15 cellular contexts compared by ENCODE assay signal in the genomic region with DNA sequence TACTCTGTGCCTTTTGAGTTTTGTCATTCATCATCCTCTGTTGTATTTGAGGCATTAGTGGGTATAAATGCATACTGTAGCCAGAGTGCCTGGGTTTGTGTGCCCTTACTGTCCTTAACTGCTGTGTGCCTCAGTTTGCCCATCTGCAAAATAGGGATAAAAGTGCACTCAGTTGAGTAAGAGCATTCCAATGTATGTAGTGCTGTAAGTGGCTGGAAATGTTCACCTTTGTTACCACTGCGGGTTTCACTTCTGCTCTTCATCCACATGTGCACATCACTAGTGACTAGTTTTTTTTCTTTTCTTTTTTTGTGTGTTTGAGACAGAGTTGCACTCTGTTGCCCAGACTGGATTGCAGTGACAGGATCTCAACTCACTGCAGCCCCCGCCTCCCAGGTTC. TPM values are rescaled to one million over a fixed set of nuclear protein-coding genes. Genes with fewer than 3 reads are reported as not detected.
A peak's percentile ranks its signal among the peaks of the same experiment; 100 is the strongest.
DNase-seq lines count a peak whose midpoint lies in the region; ATAC-seq and TF ChIP-seq lines count a peak whose summit lies in the region.
"Had no signal": no experiment of that assay in that cellular context is flagged by ENCODE, and none has a peak within 500 bp of the region (broad histone marks: within the 10 kb centered on the region; RNA-seq: fewer than 3 reads in every experiment).

No MANE protein-coding gene starts in this region.

- intact Hi-C loops in mucosa of descending colon (cut with DNase I, micrococcal nuclease), result no loop called here

- peaks cover 12% of the 10 kb centered on the region for H3K4me1 Mint-ChIP-seq in activated T-cell treated with anti-CD3 and anti-CD28 coated beads, Interleukin-2, amount 50 U/mL, for 24 hours (ENCODE audit: low read depth)
- H3K4me1 Mint-ChIP-seq in activated T-cell treated with anti-CD3 and anti-CD28 coated beads, Interleukin-2, amount 50 U/mL, for 72 hours (ENCODE audit: low read depth), result peaks cover 24% of the 10 kb centered on the region
- H3K4me1 Mint-ChIP-seq in stimulated activated memory B cell treated with anti-CD40 and anti-IgM and Interleukin-4, amounts not matched to agents 10 μg/mL and 1 μg/mL and 100 μg/mL, for 72 hours, result peaks cover 18% of the 10 kb centered on the region
- H3K4me1 Mint-ChIP-seq: H9 had no signal

- H3K36me3 ChIP-seq in mucosa of descending colon (ENCODE audit: low read depth), result peaks cover 6% of the 10 kb centered on the region

- no peak for TF ChIP-seq CTCF in mucosa of descending colon (IDR thresholded peaks at IDR 0.05)

- no peaks in the 10 kb centered on the region for H3K27me3 Mint-ChIP-seq in activated T-cell treated with anti-CD3 and anti-CD28 coated beads, Interleukin-2, amount 50 U/mL, for 24 hours
- no peaks in the 10 kb centered on the region for H3K27me3 Mint-ChIP-seq in activated T-cell treated with anti-CD3 and anti-CD28 coated beads, Interleukin-2, amount 50 U/mL, for 72 hours (ENCODE audit: low read depth)
- no peaks in the 10 kb centered on the region for H3K27me3 Mint-ChIP-seq in stimulated activated memory B cell treated with anti-CD40 and anti-IgM and Interleukin-4, amounts not matched to agents 10 μg/mL and 1 μg/mL and 100 μg/mL, for 72 hours

- ATAC-seq in activated T-cell treated with anti-CD3 and anti-CD28 coated beads, Interleukin-2, amount 50 U/mL, for 72 hours (replicated peaks in 1 of 2), result no peak
- ATAC-seq in GM21825 (IDR thresholded peaks at IDR 0.05; ENCODE audit: unreplicated experiment) (peak; percentile 76), HG03439 (IDR thresholded peaks at IDR 0.05; ENCODE audit: unreplicated experiment) (peak; percentile 67), mucosa of descending colon (no peak)
- peak; percentile 77 for ATAC-seq in stimulated activated memory B cell treated with anti-CD40 and anti-IgM and Interleukin-4, amounts not matched to agents 10 μg/mL and 1 μg/mL and 100 μg/mL, for 72 hours
- ATAC-seq: A549 had no signal

- H3K4me1 ChIP-seq in mucosa of descending colon (ENCODE audit: low read depth), result no peaks in the 10 kb centered on the region
- H3K4me1 ChIP-seq: A549, vagina had no signal

- H3K4me3 ChIP-seq in mucosa of descending colon, result no peak overlapping the region
- H3K4me3 ChIP-seq: A549, vagina had no signal

- no peaks in the 10 kb centered on the region for H3K9me3 Mint-ChIP-seq in activated T-cell treated with anti-CD3 and anti-CD28 coated beads, Interleukin-2, amount 50 U/mL, for 24 hours
- H3K9me3 Mint-ChIP-seq in activated T-cell treated with anti-CD3 and anti-CD28 coated beads, Interleukin-2, amount 50 U/mL, for 72 hours, result no peaks in the 10 kb centered on the region
- no peaks in the 10 kb centered on the region for H3K9me3 Mint-ChIP-seq in stimulated activated memory B cell treated with anti-CD40 and anti-IgM and Interleukin-4, amounts not matched to agents 10 μg/mL and 1 μg/mL and 100 μg/mL, for 72 hours
- H3K9me3 Mint-ChIP-seq: H9 had no signal

- DNase-seq in activated T-cell treated with anti-CD3 and anti-CD28 coated beads, Interleukin-2, amount 50 U/mL, for 24 hours, result no peak
- DNase-seq in activated T-cell treated with anti-CD3 and anti-CD28 coated beads, Interleukin-2, amount 50 U/mL, for 72 hours, result no peak
- no peak for DNase-seq in stimulated activated CD4-positive, alpha-beta T cell treated with anti-CD3 and anti-CD28 coated beads, Interleukin-15, amount 100 ng/mL, for 24 hours
- DNase-seq in NCI-H748 treated with DMSO at 0.1 percent for 48 hours (lab: John Stamatoyannopoulos, UW), result no peak
- DNase-seq in mucosa of descending colon, result no peak
- DNase-seq: H9, mesenchymal stem cell, NCI-H446 treated with DMSO at 0.1 percent for 48 hours, occipital lobe, SHP77 treated with DMSO at 0.1 percent for 48 hours had no signal

- H3K36me3 Mint-ChIP-seq in activated T-cell treated with anti-CD3 and anti-CD28 coated beads, Interleukin-2, amount 50 U/mL, for 24 hours (ENCODE audit: low read depth), result peaks cover 96% of the 10 kb centered on the region
- peaks cover 6 to 16% of the 10 kb centered on the region in 2 donors for H3K36me3 Mint-ChIP-seq in activated T-cell treated with anti-CD3 and anti-CD28 coated beads, Interleukin-2, amount 50 U/mL, for 72 hours (ENCODE audit: insufficient read depth in 2 of 2)
- H3K36me3 Mint-ChIP-seq in stimulated activated memory B cell treated with anti-CD40 and anti-IgM and Interleukin-4, amounts not matched to agents 10 μg/mL and 1 μg/mL and 100 μg/mL, for 72 hours, result peaks cover 45% of the 10 kb centered on the region

- H3K27ac Mint-ChIP-seq in activated T-cell treated with anti-CD3 and anti-CD28 coated beads, Interleukin-2, amount 50 U/mL, for 24 hours, result peak overlapping the region; percentile 61
- H3K27ac Mint-ChIP-seq in activated T-cell treated with anti-CD3 and anti-CD28 coated beads, Interleukin-2, amount 50 U/mL, for 72 hours, result no peak overlapping the region
- H3K27ac Mint-ChIP-seq in stimulated activated memory B cell treated with anti-CD40 and anti-IgM and Interleukin-4, amounts not matched to agents 10 μg/mL and 1 μg/mL and 100 μg/mL, for 72 hours, result peak overlapping the region; percentile 55
- H3K27ac Mint-ChIP-seq: H9 had no signal

- no peaks in the 10 kb centered on the region for H3K9me3 ChIP-seq in mucosa of descending colon
- H3K9me3 ChIP-seq: A549, vagina had no signal

- H3K4me3 Mint-ChIP-seq in activated T-cell treated with anti-CD3 and anti-CD28 coated beads, Interleukin-2, amount 50 U/mL, for 24 hours, result no peak overlapping the region
- no peak overlapping the region for H3K4me3 Mint-ChIP-seq in activated T-cell treated with anti-CD3 and anti-CD28 coated beads, Interleukin-2, amount 50 U/mL, for 72 hours
- no peak overlapping the region for H3K4me3 Mint-ChIP-seq in stimulated activated memory B cell treated with anti-CD40 and anti-IgM and Interleukin-4, amounts not matched to agents 10 μg/mL and 1 μg/mL and 100 μg/mL, for 72 hours
- H3K4me3 Mint-ChIP-seq: H9 had no signal

RNA-seq across cellular contexts. Expression of gene PLEKHB2, which starts 39.9 kb away (rescaled TPM):
- 10 to 100 TPM; 53.2 to 53.8 TPM for total RNA-seq in activated T-cell treated with anti-CD3 and anti-CD28 coated beads, Interleukin-2, amount 50 U/mL, for 72 hours
- total RNA-seq in mucosa of descending colon, result 100 to 1,000 TPM in 2 of 3 donors, 10 to 100 TPM in 1; 73.8 to 129 (median 124) TPM

RNA-seq across cellular contexts. Expression of gene FAM168B, which starts 51.8 kb away (rescaled TPM):
- 100 to 1,000 TPM in 1 of 2 donors, 10 to 100 TPM in 1; 89.3 to 108 TPM for total RNA-seq in activated T-cell treated with anti-CD3 and anti-CD28 coated beads, Interleukin-2, amount 50 U/mL, for 72 hours
- total RNA-seq in mucosa of descending colon, result 100 to 1,000 TPM in 1 of 3 donors, 10 to 100 TPM in 2; 79.1 to 131 (median 86.1) TPM

Comparison
In these comparisons a context has a peak if more than half of its experiments do, and no peak if none do; other contexts are left out.
1. ATAC-seq: peak in GM21825 (single experiment), HG03439 (single experiment) and stimulated activated memory B cell treated with anti-CD40 and anti-IgM and Interleukin-4, amounts not matched to agents 10 μg/mL and 1 μg/mL and 100 μg/mL, for 72 hours (single experiment); none in activated T-cell treated with anti-CD3 and anti-CD28 coated beads, Interleukin-2, amount 50 U/mL, for 72 hours (0 of 2) and mucosa of descending colon (single experiment).